In the genomic region with DNA sequence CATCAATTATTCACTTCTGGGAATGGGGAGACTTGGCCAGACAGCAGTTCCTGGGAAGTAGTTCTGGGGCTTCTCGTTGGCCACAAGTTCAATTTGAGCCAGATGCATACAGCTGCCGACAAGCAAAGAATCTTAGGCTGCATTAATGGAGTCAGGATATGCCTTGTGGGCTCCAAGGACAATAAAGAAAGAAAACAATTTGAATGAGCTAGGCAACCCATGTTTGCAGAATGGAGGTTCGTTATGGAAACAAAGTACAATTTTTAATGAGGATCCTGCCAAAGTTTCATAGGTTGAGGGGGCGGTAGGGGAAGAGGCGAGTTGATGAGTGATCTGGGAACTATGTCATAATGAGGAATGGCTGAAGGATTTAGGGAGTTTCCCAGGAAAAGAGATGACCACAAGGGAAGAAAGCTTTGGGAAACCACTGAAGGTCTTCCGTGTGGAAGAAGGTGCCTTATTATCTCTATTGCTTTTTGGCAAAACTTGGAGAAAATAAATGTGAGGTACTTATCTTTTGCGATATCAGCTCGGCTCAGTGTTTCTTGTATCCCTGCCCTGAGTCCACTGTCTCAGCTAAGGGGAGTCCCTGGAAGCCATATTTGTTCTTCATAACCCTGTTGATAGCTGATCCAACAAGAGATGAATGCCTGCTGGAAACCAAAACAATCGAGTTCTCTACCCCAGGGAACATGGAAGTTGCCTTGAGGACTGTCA, we compare ENCODE assay signal across 12 cellular contexts.
DNase-seq lines count a peak whose midpoint lies in the region; ATAC-seq, FAIRE-seq and TF ChIP-seq lines count a peak whose summit lies in the region.
"Had no signal": no experiment of that assay in that cellular context is flagged by ENCODE, and none has a peak within 500 bp of the region (broad histone marks: within the 10 kb centered on the region; RNA-seq: fewer than 3 reads in every experiment).

No MANE protein-coding gene starts in this region.

- POLR2A ChIA-PET in OCI-LY7 (lab: Charles Lee): interaction anchor here (0.6 to 3.6 kb wide), 3 partner anchors 10 to 91 kb away, joined by 3 to 22 read pairs (median 7); no protein-coding TSS in a partner anchor

- no peaks in the 10 kb centered on the region for H4K20me1 ChIP-seq in keratinocyte (ENCODE audit: control insufficient read depth, extremely low read depth, insufficient read depth, low read length)
- H4K20me1 ChIP-seq in OCI-LY7 (ENCODE audit: insufficient read depth, low read length): no peaks in the 10 kb centered on the region

- peak overlapping the region; percentile 78 for H3K9ac ChIP-seq in keratinocyte (ENCODE audit: control insufficient read depth, extremely low read depth, insufficient read depth, low read length)

- TF ChIP-seq EP300 in suprapubic skin (IDR thresholded peaks at IDR 0.05): no peak

- ATAC-seq in left colon (no peak), T-helper 17 cell (no peak)

- H3K9me1 ChIP-seq in keratinocyte (ENCODE audit: control insufficient read depth, extremely low read depth, insufficient read depth, low read length): no peaks in the 10 kb centered on the region

- WGBS in suprapubic skin: 57% methylated on average over 9 of the region's 9 CpGs

- H3K27ac Mint-ChIP-seq in T-helper 17 cell: no peak overlapping the region
- H3K27ac Mint-ChIP-seq: activated CD8-positive, alpha-beta T cell treated with anti-CD3 and anti-CD28 coated beads for 36 hours had no signal

- TF ChIP-seq POLR2A in suprapubic skin (IDR thresholded peaks at IDR 0.05): no peak

- peak overlapping the region; percentile 82 for H3K4me2 ChIP-seq in keratinocyte (ENCODE audit: control insufficient read depth, extremely low read depth, insufficient read depth, low read depth, low read length)
- no peak overlapping the region for H3K4me2 ChIP-seq in OCI-LY7 (ENCODE audit: low read length)

- H3K4me1 Mint-ChIP-seq in T-helper 17 cell: no peaks in the 10 kb centered on the region

- no peak for TF ChIP-seq CTCF in keratinocyte (optimal IDR thresholded peaks at IDR 0.05 in 1 of 3, IDR thresholded peaks at IDR 0.05 in 1 of 3, conservative IDR thresholded peaks at IDR 0.05 in 1 of 3; ENCODE audit: extremely low read depth in 1 of 3, insufficient read depth in 2 of 3, low read length in 3 of 3)
- no peak for TF ChIP-seq CTCF in suprapubic skin (IDR thresholded peaks at IDR 0.05)
- no peak for TF ChIP-seq CTCF in OCI-LY7 (conservative IDR thresholded peaks at IDR 0.05; ENCODE audit: low read length)

- DNase-seq in HS-27A (ENCODE audit: low read depth): peak; percentile 88
- DNase-seq in astrocyte of the hippocampus (ENCODE audit: low read depth, low spot score): peak; percentile 90
- no peak for DNase-seq in keratinocyte (ENCODE audit: low read depth, low spot score)
- DNase-seq in suprapubic skin (ENCODE audit: low spot score in 2 of 2): no peak
- no peak for DNase-seq in OCI-LY7 (ENCODE audit: low spot score)
- no peak for DNase-seq in left colon
- no peak for DNase-seq in T-helper 17 cell
- no peak for DNase-seq in activated CD4-positive, alpha-beta T cell treated with anti-CD3 and anti-CD28 coated beads for 4 hours
- DNase-seq: activated CD8-positive, alpha-beta T cell treated with anti-CD3 and anti-CD28 coated beads for 36 hours; NCI-H2171; occipital lobe had no signal

- CTCF ChIA-PET in OCI-LY7 (lab: Charles Lee; ENCODE audit: unreplicated experiment): no interaction called here

- no peaks in the 10 kb centered on the region for H3K79me2 ChIP-seq in keratinocyte (ENCODE audit: control insufficient read depth, insufficient read depth, low read length)
- peaks cover 4% of the 10 kb centered on the region; the same call in 1 of the 2 replicates for H3K79me2 ChIP-seq in OCI-LY7 (ENCODE audit: insufficient read depth, low read depth, low read length)

- peak overlapping the region; percentile 56 for H2AFZ ChIP-seq in keratinocyte (ENCODE audit: control insufficient read depth, low read length)
- no peak overlapping the region for H2AFZ ChIP-seq in OCI-LY7 (ENCODE audit: low read length)

- intact Hi-C loops in OCI-LY7 (cut with micrococcal nuclease; ENCODE audit: unreplicated experiment) (no loop called here), left colon (cut with DNase I, micrococcal nuclease) (no loop called here)

- no peaks in the 10 kb centered on the region for H3K9me2 ChIP-seq in OCI-LY7 (ENCODE audit: insufficient read depth, low read length)

- H3K27me3 Mint-ChIP-seq in T-helper 17 cell: no peaks in the 10 kb centered on the region
- H3K27me3 Mint-ChIP-seq: activated CD8-positive, alpha-beta T cell treated with anti-CD3 and anti-CD28 coated beads for 36 hours had no signal

- no peak overlapping the region for H3K4me3 Mint-ChIP-seq in T-helper 17 cell
- H3K4me3 Mint-ChIP-seq: activated CD8-positive, alpha-beta T cell treated with anti-CD3 and anti-CD28 coated beads for 36 hours had no signal

- no TSS peak for BruUV-seq in OCI-LY7 (replicated peaks; lab: Mats Ljungman, UMichigan)

- H3K36me3 ChIP-seq in keratinocyte (ENCODE audit: control insufficient read depth in 2 of 2, extremely low read depth in 1 of 2, insufficient read depth in 2 of 2, low read length in 2 of 2) (no peaks in the 10 kb centered on the region), suprapubic skin (no peaks in the 10 kb centered on the region), OCI-LY7 (ENCODE audit: insufficient read depth, low read length) (no peaks in the 10 kb centered on the region)

- no peaks in the 10 kb centered on the region for H3K36me3 Mint-ChIP-seq in T-helper 17 cell (ENCODE audit: low read depth)

- H3K4me1 ChIP-seq in keratinocyte (ENCODE audit: control insufficient read depth, extremely low read depth, insufficient read depth, low read length) (peaks cover 30% of the 10 kb centered on the region), suprapubic skin (peaks cover 23% of the 10 kb centered on the region), OCI-LY7 (ENCODE audit: insufficient read depth, low read length, poor library complexity, severe bottlenecking) (no peaks in the 10 kb centered on the region)

- H3K27me3 ChIP-seq in keratinocyte (ENCODE audit: control insufficient read depth, extremely low read depth, insufficient read depth, low read length) (no peaks in the 10 kb centered on the region), suprapubic skin (no peaks in the 10 kb centered on the region)

- H3K4me3 ChIP-seq in keratinocyte (ENCODE audit: control insufficient read depth in 2 of 3, extremely low read depth in 1 of 3, insufficient read depth in 2 of 3, low read depth in 1 of 3, low read length in 3 of 3) (peak overlapping the region in 1 of 3 experiments; percentile 40), suprapubic skin (no peak overlapping the region), OCI-LY7 (ENCODE audit: low read depth, low read length, poor library complexity, severe bottlenecking) (no peak overlapping the region)

- FAIRE-seq in keratinocyte (lab: Jason Lieb, UNC): peak; percentile 75
- FAIRE-seq: GM18507 had no signal

- H3K9me3 ChIP-seq in keratinocyte (ENCODE audit: control insufficient read depth, low read depth, low read length) (no peaks in the 10 kb centered on the region), suprapubic skin (no peaks in the 10 kb centered on the region), OCI-LY7 (ENCODE audit: low read length) (no peaks in the 10 kb centered on the region), T-helper 17 cell (ENCODE audit: control insufficient read depth, low read length, poor library complexity, severe bottlenecking) (no peaks in the 10 kb centered on the region)

- dilution Hi-C loops in keratinocyte (cut with MboI; ENCODE audit: extremely low pct_ligation_motif_present, low sequenced_read_pairs): no loop called here

- H3K27ac ChIP-seq in keratinocyte (ENCODE audit: control insufficient read depth, insufficient read depth, low read length): peak overlapping the region; percentile 100
- H3K27ac ChIP-seq in suprapubic skin: peak overlapping the region; percentile 62
- H3K27ac ChIP-seq in OCI-LY7 (ENCODE audit: low read depth, low read length, poor library complexity, severe bottlenecking): no peak overlapping the region

Comparison
In these comparisons a context has a peak if more than half of its experiments do, and no peak if none do; other contexts are left out.
1. DNase-seq: peak in HS-27A (single experiment) and astrocyte of the hippocampus (single experiment); none in keratinocyte (single experiment), suprapubic skin (0 of 2), OCI-LY7 (single experiment), left colon (0 of 2), T-helper 17 cell (0 of 3) and activated CD4-positive, alpha-beta T cell treated with anti-CD3 and anti-CD28 coated beads for 4 hours (0 of 2).